ENCODE assay signal across 13 cellular contexts in genomic region chr14:54606178-54606577, GRCh38. TPM values are rescaled to one million over a fixed set of nuclear protein-coding genes. Genes with fewer than 3 reads are reported as not detected.
DNase-seq lines count a peak whose midpoint lies in the region; ATAC-seq and TF ChIP-seq lines count a peak whose summit lies in the region.
"Had no signal": no experiment of that assay in that cellular context is flagged by ENCODE, and none has a peak within 500 bp of the region (broad histone marks: within the 10 kb centered on the region; RNA-seq: fewer than 3 reads in every experiment).

No MANE protein-coding gene starts in this region.

- no peak for DNase-seq in CD4-positive, alpha-beta T cell
- DNase-seq in RPMI7951 (ENCODE audit: low read depth) (peak; percentile 81), glomerular visceral epithelial cell (ENCODE audit: extremely low spot score) (peak; percentile 77), osteoblast (ENCODE audit: insufficient read length, low spot score, missing footprints) (no peak), NCI-H345 treated with DMSO at 0.1 percent for 48 hours (lab: John Stamatoyannopoulos, UW; ENCODE audit: unreplicated experiment) (no peak), colonic mucosa (no peak)
- DNase-seq: cerebellar nuclear complex, naive B cell, NCI-H187 had no signal

- H3K27ac ChIP-seq in CD4-positive, alpha-beta T cell (ENCODE audit: low read depth, low read length) = no peak overlapping the region
- peak overlapping the region; percentile 68 for H3K27ac ChIP-seq in osteoblast (ENCODE audit: low read depth, low read length)
- no peak overlapping the region for H3K27ac ChIP-seq in colonic mucosa
- H3K27ac ChIP-seq: BLaER1 had no signal

- no peaks in the 10 kb centered on the region for H3K9me3 ChIP-seq in CD4-positive, alpha-beta T cell (ENCODE audit: control insufficient read depth, low read length)
- H3K9me3 ChIP-seq in osteoblast (ENCODE audit: low read depth, low read length) (no peaks in the 10 kb centered on the region), colonic mucosa (no peaks in the 10 kb centered on the region)
- H3K9me3 ChIP-seq: BLaER1 had no signal

- no peaks in the 10 kb centered on the region for H3K36me3 Mint-ChIP-seq in CD4-positive, alpha-beta T cell (ENCODE audit: low read depth)

- H2AFZ ChIP-seq in osteoblast (ENCODE audit: low read length) = no peak overlapping the region

- no peak overlapping the region for H3K27ac Mint-ChIP-seq in CD4-positive, alpha-beta T cell
- H3K27ac Mint-ChIP-seq: activated T-helper 2 cell treated with anti-CD3 and anti-CD28 coated beads, Interferon-gamma antibody, Interleukin-2, Interleukin-4, amounts not matched to agents 10 μg/mL and 5 μg/mL and 100 μg/mL, durations not matched to agents 14 hours and 24 hours and 36 hours had no signal

- intact Hi-C loops in CD4-positive, alpha-beta T cell (cut with DNase I, micrococcal nuclease) = no loop called here
- intact Hi-C loops in colonic mucosa (cut with DNase I) = no loop called here

- no peaks in the 10 kb centered on the region for H3K4me1 Mint-ChIP-seq in CD4-positive, alpha-beta T cell (ENCODE audit: low read depth)

- peak overlapping the region; percentile 30 for H3K4me2 ChIP-seq in osteoblast (ENCODE audit: insufficient read depth, low read length)
- H3K4me2 ChIP-seq: BLaER1 had no signal

- no peaks in the 10 kb centered on the region for H3K36me3 ChIP-seq in osteoblast (ENCODE audit: insufficient read depth, low read length)
- H3K36me3 ChIP-seq in colonic mucosa = no peaks in the 10 kb centered on the region

- no peaks in the 10 kb centered on the region for H3K27me3 ChIP-seq in CD4-positive, alpha-beta T cell (ENCODE audit: control insufficient read depth, insufficient read depth, low read length)
- no peaks in the 10 kb centered on the region for H3K27me3 ChIP-seq in osteoblast (ENCODE audit: insufficient read depth, low read length)
- no peaks in the 10 kb centered on the region for H3K27me3 ChIP-seq in colonic mucosa
- H3K27me3 ChIP-seq: BLaER1 had no signal

- H3K9me3 Mint-ChIP-seq in CD4-positive, alpha-beta T cell = no peaks in the 10 kb centered on the region
- H3K9me3 Mint-ChIP-seq: activated T-helper 2 cell treated with anti-CD3 and anti-CD28 coated beads, Interferon-gamma antibody, Interleukin-2, Interleukin-4, amounts not matched to agents 10 μg/mL and 5 μg/mL and 100 μg/mL, durations not matched to agents 14 hours and 24 hours and 36 hours had no signal

- TF ChIP-seq CTCF in CD4-positive, alpha-beta T cell (IDR thresholded peaks at IDR 0.05) = no peak
- TF ChIP-seq CTCF in osteoblast (IDR thresholded peaks at IDR 0.05; ENCODE audit: extremely low read depth, low read depth, low read length) (no peak), colonic mucosa (IDR thresholded peaks at IDR 0.05) (no peak)

- peak; percentile 32 for ATAC-seq in CD4-positive, alpha-beta T cell (ENCODE audit: poor library complexity)
- ATAC-seq in HG03469 (IDR thresholded peaks at IDR 0.05; ENCODE audit: unreplicated experiment) (no peak), GM21723 (IDR thresholded peaks at IDR 0.05; ENCODE audit: unreplicated experiment) (no peak)

- no peak overlapping the region for H3K9ac ChIP-seq in colonic mucosa (ENCODE audit: low read depth in 2 of 2, low read length in 2 of 2)
- H3K9ac ChIP-seq: BLaER1 had no signal

- peaks cover 59% of the 10 kb centered on the region for H3K79me2 ChIP-seq in osteoblast (ENCODE audit: insufficient read depth, low read length)

- CTCF ChIA-PET in CD4-positive, alpha-beta T cell (lab: Charles Lee) = no interaction called here

- H4K20me1 ChIP-seq in osteoblast (ENCODE audit: insufficient read depth, low read length) = peaks cover 3% of the 10 kb centered on the region

- POLR2A ChIA-PET in CD4-positive, alpha-beta T cell (lab: Charles Lee) = no interaction called here

- no peak overlapping the region for H3K4me3 Mint-ChIP-seq in CD4-positive, alpha-beta T cell

- peaks cover 4% of the 10 kb centered on the region for H3K27me3 Mint-ChIP-seq in CD4-positive, alpha-beta T cell
- H3K27me3 Mint-ChIP-seq: naive B cell had no signal

- no peak overlapping the region for H3K4me3 ChIP-seq in osteoblast (ENCODE audit: insufficient read depth, low read length)
- no peak overlapping the region for H3K4me3 ChIP-seq in colonic mucosa
- H3K4me3 ChIP-seq: BLaER1 had no signal

- H3K4me1 ChIP-seq in osteoblast (ENCODE audit: insufficient read depth, low read length) (peaks cover 53% of the 10 kb centered on the region), colonic mucosa (no peaks in the 10 kb centered on the region)
- H3K4me1 ChIP-seq: BLaER1 had no signal

RNA-seq across cellular contexts. Expression of gene SAMD4A, which starts 39.2 kb away (rescaled TPM):
- 1 to 10 TPM; 1.9 to 2.3 TPM for total RNA-seq in CD4-positive, alpha-beta T cell
- total RNA-seq in RPMI7951 (2014; rRNA removed; shearing (Covaris generic)) = 8.6 and 10.1 TPM in 2 replicates
- total RNA-seq in osteoblast = 26.1 and 28.3 TPM in 2 replicates
- 10 to 100 TPM in 1 of 2 donors, 1 to 10 TPM in 1; 5.6 to 31.3 TPM for total RNA-seq in colonic mucosa

Comparison
In these comparisons a context has a peak if more than half of its experiments do, and no peak if none do; other contexts are left out.
1. DNase-seq: peak in RPMI7951 (single experiment) and glomerular visceral epithelial cell (single experiment); none in CD4-positive, alpha-beta T cell (0 of 10), osteoblast (single experiment), NCI-H345 treated with DMSO at 0.1 percent for 48 hours (single experiment) and colonic mucosa (single experiment).